8 cellular contexts compared by ENCODE assay signal in genomic region chr17:63549289-63549945, GRCh38. TPM values are rescaled to one million over a fixed set of nuclear protein-coding genes. Genes with fewer than 3 reads are reported as not detected.
DNase-seq lines count a peak whose midpoint lies in the region; ATAC-seq lines count a peak whose summit lies in the region.

No MANE protein-coding gene starts in this region.

- peak overlapping the region; percentile 50 to 100 (median 82) for H3K4me3 ChIP-seq in BLaER1 treated with 17β-estradiol and CSF1 and Interleukin-3, amounts not matched to agents 10 nM and 100 nM
- peak overlapping the region; percentile 82 for H3K4me3 ChIP-seq in mononuclear cell (ENCODE audit: low read length)

- peaks cover 32 to 37% (median 32%) of the 10 kb centered on the region in 11 experiments for H4K20me1 ChIP-seq in BLaER1 treated with 17β-estradiol and CSF1 and Interleukin-3, amounts not matched to agents 10 nM and 100 nM

- H3K9ac ChIP-seq in BLaER1 treated with 17β-estradiol and CSF1 and Interleukin-3, amounts not matched to agents 10 nM and 100 nM, result peak overlapping the region; percentile 76 to 100 (median 93)

- ATAC-seq in GM21515 (IDR thresholded peaks at IDR 0.05; ENCODE audit: unreplicated experiment), result peak; percentile 24

- peak; percentile 59 to 69 for DNase-seq in Kasumi-1 (lab: John Stamatoyannopoulos, UW)
- DNase-seq in caudate nucleus (lab: John Stamatoyannopoulos, UW), result peak in 2 of 61 donors; percentile 37 to 53
- DNase-seq in NOMO-1 treated with dmso at 0.1 percent for 144 hours (lab: John Stamatoyannopoulos, UW; ENCODE audit: unreplicated experiment), result no peak
- DNase-seq in stimulated activated CD8-positive, alpha-beta memory T cell treated with anti-CD3 and anti-CD28 coated beads, Interleukin-4, amount 100 ng/mL, for 48 hours, result no peak
- DNase-seq in stimulated activated CD4-positive, alpha-beta T cell treated with anti-CD3 and anti-CD28 coated beads, Interleukin-4, amount 100 ng/mL, for 1 hour, result no peak

- H3K9me3 ChIP-seq in BLaER1 treated with 17β-estradiol and CSF1 and Interleukin-3, amounts not matched to agents 10 nM and 100 nM (replicated peaks in 1 of 11), result no peaks in the 10 kb centered on the region
- no peaks in the 10 kb centered on the region for H3K9me3 ChIP-seq in mononuclear cell (ENCODE audit: low read depth, low read length)

- peaks cover 0 to 22% (median 10%) of the 10 kb centered on the region in 11 experiments; a peak in 9 of 22 replicates for H3K36me3 ChIP-seq in BLaER1 treated with 17β-estradiol and CSF1 and Interleukin-3, amounts not matched to agents 10 nM and 100 nM

- H3K4me2 ChIP-seq in BLaER1 treated with 17β-estradiol and CSF1 and Interleukin-3, amounts not matched to agents 10 nM and 100 nM, result peak overlapping the region; percentile 80 to 99 (median 90)

- H3K4me1 ChIP-seq in BLaER1 treated with 17β-estradiol and CSF1 and Interleukin-3, amounts not matched to agents 10 nM and 100 nM, result peaks cover 33 to 41% (median 37%) of the 10 kb centered on the region in 10 experiments
- peaks cover 43% of the 10 kb centered on the region for H3K4me1 ChIP-seq in mononuclear cell (ENCODE audit: insufficient read depth, low read length)

- H3K27ac ChIP-seq in BLaER1 treated with 17β-estradiol and CSF1 and Interleukin-3, amounts not matched to agents 10 nM and 100 nM, result peak overlapping the region; percentile 58 to 98 (median 91); a peak in 21 of 22 replicates
- peak overlapping the region; percentile 93 for H3K27ac ChIP-seq in caudate nucleus (ENCODE audit: low read depth, low read length)

- no peaks in the 10 kb centered on the region for H3K27me3 ChIP-seq in BLaER1 treated with 17β-estradiol and CSF1 and Interleukin-3, amounts not matched to agents 10 nM and 100 nM
- H3K27me3 ChIP-seq in mononuclear cell (ENCODE audit: insufficient read depth, low read length), result no peaks in the 10 kb centered on the region

RNA-seq across cellular contexts. Expression of gene DCAF7, which starts 0.9 kb away (rescaled TPM):
- total RNA-seq in mononuclear cell, result 5.4 TPM

RNA-seq across cellular contexts. Expression of gene KCNH6, which starts 26.3 kb away (rescaled TPM):
- not detected for total RNA-seq in mononuclear cell

RNA-seq across cellular contexts. Expression of gene TACO1, which starts 51.3 kb away (rescaled TPM):
- total RNA-seq in mononuclear cell, result 15.3 TPM

Comparison
In these comparisons a context has a peak if more than half of its experiments do, and no peak if none do; other contexts are left out.
1. DNase-seq: peak in Kasumi-1 (2 of 2); none in NOMO-1 treated with dmso at 0.1 percent for 144 hours (single experiment), stimulated activated CD8-positive, alpha-beta memory T cell treated with anti-CD3 and anti-CD28 coated beads, Interleukin-4, amount 100 ng/mL, for 48 hours (single experiment) and stimulated activated CD4-positive, alpha-beta T cell treated with anti-CD3 and anti-CD28 coated beads, Interleukin-4, amount 100 ng/mL, for 1 hour (single experiment).